In genomic region chr2:11326692-11327211, GRCh38 we compare ENCODE assay signal across 20 cellular contexts.
"Had no signal": no experiment of that assay in that cellular context is flagged by ENCODE, and none has a peak within 500 bp of the region (broad histone marks: within the 10 kb centered on the region; RNA-seq: fewer than 3 reads in every experiment).

No MANE protein-coding gene starts in this region.

- ATAC-seq: activated CD4-positive, CD25-positive, alpha-beta regulatory T cell treated with anti-CD3 and anti-CD28 coated beads, Interleukin-2, amount 50 U/mL, for 24 hours; activated naive CD8-positive, alpha-beta T cell treated with anti-CD3 and anti-CD28 coated beads, Interleukin-2, amount 50 U/mL, for 24 hours; activated T-cell treated with anti-CD3 and anti-CD28 coated beads, Interleukin-2, amount 50 U/mL, for 4 hours; heart right ventricle; left lung had no signal

- H3K36me3 Mint-ChIP-seq: activated naive CD4-positive, alpha-beta T cell treated with anti-CD3 and anti-CD28 coated beads, Interleukin-2, amount 10 ng/mL, durations not matched to agents 7 days and 5 days had no signal

- DNase-seq: activated CD4-positive, alpha-beta T cell treated with anti-CD3 and anti-CD28 coated beads, Interleukin-2, amount 10 ng/mL, durations not matched to agents 7 days and 5 days; activated CD8-positive, alpha-beta memory T cell treated with anti-CD3 and anti-CD28 coated beads, Interleukin-2, amount 50 U/mL, for 4 hours; activated effector memory CD4-positive, alpha-beta T cell treated with Interleukin-2 at 50 U/mL for 16 hours; activated naive CD4-positive, alpha-beta T cell treated with anti-CD3 and anti-CD28 coated beads, Interleukin-2, amount 10 ng/mL, durations not matched to agents 7 days and 5 days; activated naive CD8-positive, alpha-beta T cell treated with anti-CD3 and anti-CD28 coated beads, Interleukin-2, amount 50 U/mL, for 24 hours; activated T-cell treated with anti-CD3 and anti-CD28 coated beads, Interleukin-2, amount 50 U/mL, for 4 hours; aorta; effector memory CD4-positive, alpha-beta T cell; heart right ventricle; left lung; stimulated activated CD4-positive, alpha-beta T cell treated with anti-CD3 and anti-CD28 coated beads, Interleukin-12 subunit alpha, Interleukin-12 subunit beta, amount 100 ng/mL, for 4 hours; stimulated activated CD4-positive, alpha-beta T cell treated with anti-CD3 and anti-CD28 coated beads, Interleukin-1b, Interleukin-23, amount 100 ng/mL, for 48 hours; stimulated activated CD8-positive, alpha-beta memory T cell treated with anti-CD3 and anti-CD28 coated beads, Interleukin-4, amount 100 ng/mL, for 48 hours; stimulated activated naive CD4-positive, alpha-beta T cell; T1000; thyroid gland had no signal

- H3K9me3 Mint-ChIP-seq: activated CD4-positive, alpha-beta T cell treated with anti-CD3 and anti-CD28 coated beads, Interleukin-2, amount 10 ng/mL, durations not matched to agents 7 days and 5 days; activated naive CD4-positive, alpha-beta T cell treated with anti-CD3 and anti-CD28 coated beads, Interleukin-2, amount 10 ng/mL, durations not matched to agents 7 days and 5 days; activated naive CD8-positive, alpha-beta T cell treated with anti-CD3 and anti-CD28 coated beads, Interleukin-2, amount 50 U/mL, for 24 hours; activated T-cell treated with anti-CD3 and anti-CD28 coated beads, Interleukin-2, amount 50 U/mL, for 4 hours had no signal

- H3K4me1 ChIP-seq: prostate gland, thyroid gland had no signal

- H3K9me3 ChIP-seq: left lung, prostate gland, right atrium auricular region, thyroid gland had no signal

- H3K27ac ChIP-seq: left lung, prostate gland, right atrium auricular region, thyroid gland had no signal

- H3K27me3 Mint-ChIP-seq: activated CD4-positive, alpha-beta T cell treated with anti-CD3 and anti-CD28 coated beads, Interleukin-2, amount 10 ng/mL, durations not matched to agents 7 days and 5 days; activated naive CD4-positive, alpha-beta T cell treated with anti-CD3 and anti-CD28 coated beads, Interleukin-2, amount 10 ng/mL, durations not matched to agents 7 days and 5 days; activated naive CD8-positive, alpha-beta T cell treated with anti-CD3 and anti-CD28 coated beads, Interleukin-2, amount 50 U/mL, for 24 hours had no signal

- H3K27ac Mint-ChIP-seq: activated CD4-positive, alpha-beta T cell treated with anti-CD3 and anti-CD28 coated beads, Interleukin-2, amount 10 ng/mL, durations not matched to agents 7 days and 5 days; activated naive CD4-positive, alpha-beta T cell treated with anti-CD3 and anti-CD28 coated beads, Interleukin-2, amount 10 ng/mL, durations not matched to agents 7 days and 5 days; activated naive CD8-positive, alpha-beta T cell treated with anti-CD3 and anti-CD28 coated beads, Interleukin-2, amount 50 U/mL, for 24 hours had no signal

- H3K27me3 ChIP-seq: heart right ventricle, left lung, right atrium auricular region, thyroid gland had no signal

- H3K4me3 ChIP-seq: heart right ventricle, left lung, prostate gland, right atrium auricular region, thyroid gland had no signal

- H3K36me3 ChIP-seq: heart right ventricle, left lung, prostate gland, right atrium auricular region, thyroid gland had no signal

- H3K4me3 Mint-ChIP-seq: activated CD4-positive, alpha-beta T cell treated with anti-CD3 and anti-CD28 coated beads, Interleukin-2, amount 10 ng/mL, durations not matched to agents 7 days and 5 days; activated naive CD4-positive, alpha-beta T cell treated with anti-CD3 and anti-CD28 coated beads, Interleukin-2, amount 10 ng/mL, durations not matched to agents 7 days and 5 days; activated naive CD8-positive, alpha-beta T cell treated with anti-CD3 and anti-CD28 coated beads, Interleukin-2, amount 50 U/mL, for 24 hours; activated T-cell treated with anti-CD3 and anti-CD28 coated beads, Interleukin-2, amount 50 U/mL, for 4 hours; neural crest cell had no signal
